Comparison of ENCODE assay signal across 1 cellular context in the genomic region with DNA sequence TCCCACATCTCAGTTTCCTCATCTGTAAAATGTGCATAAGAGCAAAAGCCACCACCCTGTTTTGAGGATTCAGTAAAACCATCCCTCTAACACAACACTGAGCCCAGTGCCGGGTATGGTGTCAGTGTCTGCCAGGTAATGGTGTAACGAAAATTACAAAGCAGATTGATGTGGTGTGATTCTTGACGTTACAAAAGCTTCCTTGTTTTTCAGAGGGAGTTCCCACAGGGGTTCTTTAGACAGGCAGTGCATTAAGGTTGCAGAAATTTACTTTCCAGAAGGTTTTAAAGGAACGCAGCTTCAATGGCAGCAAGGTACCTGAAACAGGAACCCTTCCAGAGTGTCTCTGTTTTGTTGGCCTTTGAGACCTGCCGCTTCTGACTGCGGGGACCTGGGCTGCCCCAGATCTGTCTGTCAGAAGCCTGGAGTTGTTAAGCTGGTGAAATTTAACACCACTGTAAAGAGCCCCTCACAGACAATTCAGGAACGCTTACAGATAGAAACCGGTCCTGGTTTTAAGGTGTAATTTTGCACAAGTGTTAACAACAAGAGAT.
TF ChIP-seq lines count a peak whose summit lies in the region.

No MANE protein-coding gene starts in this region.

TF ChIP-seq in GM12878, 131 proteins besides CTCF, POLR2A, EP300 and RAD21 (continued from another document and continues in another):
- TF ChIP-seq, protein P1, sequence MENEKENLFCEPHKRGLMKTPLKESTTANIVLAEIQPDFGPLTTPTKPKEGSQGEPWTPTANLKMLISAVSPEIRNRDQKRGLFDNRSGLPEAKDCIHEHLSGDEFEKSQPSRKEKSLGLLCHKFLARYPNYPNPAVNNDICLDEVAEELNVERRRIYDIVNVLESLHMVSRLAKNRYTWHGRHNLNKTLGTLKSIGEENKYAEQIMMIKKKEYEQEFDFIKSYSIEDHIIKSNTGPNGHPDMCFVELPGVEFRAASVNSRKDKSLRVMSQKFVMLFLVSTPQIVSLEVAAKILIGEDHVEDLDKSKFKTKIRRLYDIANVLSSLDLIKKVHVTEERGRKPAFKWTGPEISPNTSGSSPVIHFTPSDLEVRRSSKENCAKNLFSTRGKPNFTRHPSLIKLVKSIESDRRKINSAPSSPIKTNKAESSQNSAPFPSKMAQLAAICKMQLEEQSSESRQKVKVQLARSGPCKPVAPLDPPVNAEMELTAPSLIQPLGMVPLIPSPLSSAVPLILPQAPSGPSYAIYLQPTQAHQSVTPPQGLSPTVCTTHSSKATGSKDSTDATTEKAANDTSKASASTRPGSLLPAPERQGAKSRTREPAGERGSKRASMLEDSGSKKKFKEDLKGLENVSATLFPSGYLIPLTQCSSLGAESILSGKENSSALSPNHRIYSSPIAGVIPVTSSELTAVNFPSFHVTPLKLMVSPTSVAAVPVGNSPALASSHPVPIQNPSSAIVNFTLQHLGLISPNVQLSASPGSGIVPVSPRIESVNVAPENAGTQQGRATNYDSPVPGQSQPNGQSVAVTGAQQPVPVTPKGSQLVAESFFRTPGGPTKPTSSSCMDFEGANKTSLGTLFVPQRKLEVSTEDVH (IDR thresholded peaks at IDR 0.05; ENCODE audit: low read depth, partially characterized antibody), result no peak
- TF ChIP-seq EED (IDR thresholded peaks at IDR 0.05; ENCODE audit: low read depth) (peak; percentile 46; the same call in 1 of the 2 replicates), CHD1 (IDR thresholded peaks at IDR 0.05; ENCODE audit: low read depth, low read length) (no peak), ASH2L (IDR thresholded peaks at IDR 0.05; ENCODE audit: borderline replicate concordance, low read depth) (no peak), POLR2AphosphoS2 (IDR thresholded peaks at IDR 0.05; ENCODE audit: low read depth, low read length) (no peak), CBX3 (IDR thresholded peaks at IDR 0.05; ENCODE audit: borderline replicate concordance, low read depth) (no peak), EZH2 (IDR thresholded peaks at IDR 0.05; ENCODE audit: borderline replicate concordance, control insufficient read depth, low read depth, low read length) (no peak), ESRRA (IDR thresholded peaks at IDR 0.05; ENCODE audit: low read length) (no peak), NR2C1 (IDR thresholded peaks at IDR 0.05) (no peak), SIN3A (IDR thresholded peaks at IDR 0.05; ENCODE audit: low read depth, low read length) (no peak), SMAD1 (IDR thresholded peaks at IDR 0.05; ENCODE audit: low read depth, partially characterized antibody) (no peak), PAX8 (IDR thresholded peaks at IDR 0.05) (no peak), ZNF384 (IDR thresholded peaks at IDR 0.05; ENCODE audit: borderline replicate concordance, low read depth, low read length) (no peak), SPI1 (IDR thresholded peaks at IDR 0.05; ENCODE audit: borderline replicate concordance, insufficient read depth, low read depth, low read length) (peak; percentile 23; the same call in 1 of the 2 replicates), TCF7 (IDR thresholded peaks at IDR 0.05; ENCODE audit: borderline replicate concordance) (no peak), BRCA1 (IDR thresholded peaks at IDR 0.05; ENCODE audit: low read depth, low read length) (no peak), STAT3 (IDR thresholded peaks at IDR 0.05; ENCODE audit: low read depth, low read length) (no peak), POU2F2 (IDR thresholded peaks at IDR 0.05; ENCODE audit: borderline replicate concordance, low read depth, low read length) (no peak), ATF7 (IDR thresholded peaks at IDR 0.05; ENCODE audit: low read depth) (no peak), ETV6 (conservative IDR thresholded peaks at IDR 0.05 in 1 of 2, IDR thresholded peaks at IDR 0.05 in 1 of 2; ENCODE audit: borderline replicate concordance in 1 of 2, low read depth in 1 of 2) (no peak), TARDBP (IDR thresholded peaks at IDR 0.05; ENCODE audit: borderline replicate concordance) (no peak), MXI1 (IDR thresholded peaks at IDR 0.05; ENCODE audit: low read depth, low read length) (no peak), CBX5 (IDR thresholded peaks at IDR 0.05; ENCODE audit: low read depth) (no peak), BMI1 (IDR thresholded peaks at IDR 0.05; ENCODE audit: borderline replicate concordance) (no peak)
- TF ChIP-seq, protein P2, sequence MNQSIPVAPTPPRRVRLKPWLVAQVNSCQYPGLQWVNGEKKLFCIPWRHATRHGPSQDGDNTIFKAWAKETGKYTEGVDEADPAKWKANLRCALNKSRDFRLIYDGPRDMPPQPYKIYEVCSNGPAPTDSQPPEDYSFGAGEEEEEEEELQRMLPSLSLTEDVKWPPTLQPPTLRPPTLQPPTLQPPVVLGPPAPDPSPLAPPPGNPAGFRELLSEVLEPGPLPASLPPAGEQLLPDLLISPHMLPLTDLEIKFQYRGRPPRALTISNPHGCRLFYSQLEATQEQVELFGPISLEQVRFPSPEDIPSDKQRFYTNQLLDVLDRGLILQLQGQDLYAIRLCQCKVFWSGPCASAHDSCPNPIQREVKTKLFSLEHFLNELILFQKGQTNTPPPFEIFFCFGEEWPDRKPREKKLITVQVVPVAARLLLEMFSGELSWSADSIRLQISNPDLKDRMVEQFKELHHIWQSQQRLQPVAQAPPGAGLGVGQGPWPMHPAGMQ (IDR thresholded peaks at IDR 0.05; ENCODE audit: borderline replicate concordance), result no peak
- TF ChIP-seq, protein P3, sequence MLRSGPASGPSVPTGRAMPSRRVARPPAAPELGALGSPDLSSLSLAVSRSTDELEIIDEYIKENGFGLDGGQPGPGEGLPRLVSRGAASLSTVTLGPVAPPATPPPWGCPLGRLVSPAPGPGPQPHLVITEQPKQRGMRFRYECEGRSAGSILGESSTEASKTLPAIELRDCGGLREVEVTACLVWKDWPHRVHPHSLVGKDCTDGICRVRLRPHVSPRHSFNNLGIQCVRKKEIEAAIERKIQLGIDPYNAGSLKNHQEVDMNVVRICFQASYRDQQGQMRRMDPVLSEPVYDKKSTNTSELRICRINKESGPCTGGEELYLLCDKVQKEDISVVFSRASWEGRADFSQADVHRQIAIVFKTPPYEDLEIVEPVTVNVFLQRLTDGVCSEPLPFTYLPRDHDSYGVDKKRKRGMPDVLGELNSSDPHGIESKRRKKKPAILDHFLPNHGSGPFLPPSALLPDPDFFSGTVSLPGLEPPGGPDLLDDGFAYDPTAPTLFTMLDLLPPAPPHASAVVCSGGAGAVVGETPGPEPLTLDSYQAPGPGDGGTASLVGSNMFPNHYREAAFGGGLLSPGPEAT (IDR thresholded peaks at IDR 0.05; ENCODE audit: low read depth), result 0 out of 2 replicates have a peak, but pooled peaks have one; percentile 50
- TF ChIP-seq, protein P4, sequence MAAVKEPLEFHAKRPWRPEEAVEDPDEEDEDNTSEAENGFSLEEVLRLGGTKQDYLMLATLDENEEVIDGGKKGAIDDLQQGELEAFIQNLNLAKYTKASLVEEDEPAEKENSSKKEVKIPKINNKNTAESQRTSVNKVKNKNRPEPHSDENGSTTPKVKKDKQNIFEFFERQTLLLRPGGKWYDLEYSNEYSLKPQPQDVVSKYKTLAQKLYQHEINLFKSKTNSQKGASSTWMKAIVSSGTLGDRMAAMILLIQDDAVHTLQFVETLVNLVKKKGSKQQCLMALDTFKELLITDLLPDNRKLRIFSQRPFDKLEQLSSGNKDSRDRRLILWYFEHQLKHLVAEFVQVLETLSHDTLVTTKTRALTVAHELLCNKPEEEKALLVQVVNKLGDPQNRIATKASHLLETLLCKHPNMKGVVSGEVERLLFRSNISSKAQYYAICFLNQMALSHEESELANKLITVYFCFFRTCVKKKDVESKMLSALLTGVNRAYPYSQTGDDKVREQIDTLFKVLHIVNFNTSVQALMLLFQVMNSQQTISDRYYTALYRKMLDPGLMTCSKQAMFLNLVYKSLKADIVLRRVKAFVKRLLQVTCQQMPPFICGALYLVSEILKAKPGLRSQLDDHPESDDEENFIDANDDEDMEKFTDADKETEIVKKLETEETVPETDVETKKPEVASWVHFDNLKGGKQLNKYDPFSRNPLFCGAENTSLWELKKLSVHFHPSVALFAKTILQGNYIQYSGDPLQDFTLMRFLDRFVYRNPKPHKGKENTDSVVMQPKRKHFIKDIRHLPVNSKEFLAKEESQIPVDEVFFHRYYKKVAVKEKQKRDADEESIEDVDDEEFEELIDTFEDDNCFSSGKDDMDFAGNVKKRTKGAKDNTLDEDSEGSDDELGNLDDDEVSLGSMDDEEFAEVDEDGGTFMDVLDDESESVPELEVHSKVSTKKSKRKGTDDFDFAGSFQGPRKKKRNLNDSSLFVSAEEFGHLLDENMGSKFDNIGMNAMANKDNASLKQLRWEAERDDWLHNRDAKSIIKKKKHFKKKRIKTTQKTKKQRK (IDR thresholded peaks at IDR 0.05; ENCODE audit: low read depth, low read length), result no peak
- TF ChIP-seq, protein P5, sequence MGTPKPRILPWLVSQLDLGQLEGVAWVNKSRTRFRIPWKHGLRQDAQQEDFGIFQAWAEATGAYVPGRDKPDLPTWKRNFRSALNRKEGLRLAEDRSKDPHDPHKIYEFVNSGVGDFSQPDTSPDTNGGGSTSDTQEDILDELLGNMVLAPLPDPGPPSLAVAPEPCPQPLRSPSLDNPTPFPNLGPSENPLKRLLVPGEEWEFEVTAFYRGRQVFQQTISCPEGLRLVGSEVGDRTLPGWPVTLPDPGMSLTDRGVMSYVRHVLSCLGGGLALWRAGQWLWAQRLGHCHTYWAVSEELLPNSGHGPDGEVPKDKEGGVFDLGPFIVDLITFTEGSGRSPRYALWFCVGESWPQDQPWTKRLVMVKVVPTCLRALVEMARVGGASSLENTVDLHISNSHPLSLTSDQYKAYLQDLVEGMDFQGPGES (IDR thresholded peaks at IDR 0.05), result no peak
- TF ChIP-seq, protein P6, sequence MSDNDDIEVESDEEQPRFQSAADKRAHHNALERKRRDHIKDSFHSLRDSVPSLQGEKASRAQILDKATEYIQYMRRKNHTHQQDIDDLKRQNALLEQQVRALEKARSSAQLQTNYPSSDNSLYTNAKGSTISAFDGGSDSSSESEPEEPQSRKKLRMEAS (IDR thresholded peaks at IDR 0.05; ENCODE audit: low read depth, low read length), result no peak
- TF ChIP-seq, protein P7, sequence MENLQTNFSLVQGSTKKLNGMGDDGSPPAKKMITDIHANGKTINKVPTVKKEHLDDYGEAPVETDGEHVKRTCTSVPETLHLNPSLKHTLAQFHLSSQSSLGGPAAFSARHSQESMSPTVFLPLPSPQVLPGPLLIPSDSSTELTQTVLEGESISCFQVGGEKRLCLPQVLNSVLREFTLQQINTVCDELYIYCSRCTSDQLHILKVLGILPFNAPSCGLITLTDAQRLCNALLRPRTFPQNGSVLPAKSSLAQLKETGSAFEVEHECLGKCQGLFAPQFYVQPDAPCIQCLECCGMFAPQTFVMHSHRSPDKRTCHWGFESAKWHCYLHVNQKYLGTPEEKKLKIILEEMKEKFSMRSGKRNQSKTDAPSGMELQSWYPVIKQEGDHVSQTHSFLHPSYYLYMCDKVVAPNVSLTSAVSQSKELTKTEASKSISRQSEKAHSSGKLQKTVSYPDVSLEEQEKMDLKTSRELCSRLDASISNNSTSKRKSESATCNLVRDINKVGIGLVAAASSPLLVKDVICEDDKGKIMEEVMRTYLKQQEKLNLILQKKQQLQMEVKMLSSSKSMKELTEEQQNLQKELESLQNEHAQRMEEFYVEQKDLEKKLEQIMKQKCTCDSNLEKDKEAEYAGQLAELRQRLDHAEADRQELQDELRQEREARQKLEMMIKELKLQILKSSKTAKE (IDR thresholded peaks at IDR 0.05; ENCODE audit: low read depth, poor library complexity, severe bottlenecking), result no peak
- TF ChIP-seq, protein P8, sequence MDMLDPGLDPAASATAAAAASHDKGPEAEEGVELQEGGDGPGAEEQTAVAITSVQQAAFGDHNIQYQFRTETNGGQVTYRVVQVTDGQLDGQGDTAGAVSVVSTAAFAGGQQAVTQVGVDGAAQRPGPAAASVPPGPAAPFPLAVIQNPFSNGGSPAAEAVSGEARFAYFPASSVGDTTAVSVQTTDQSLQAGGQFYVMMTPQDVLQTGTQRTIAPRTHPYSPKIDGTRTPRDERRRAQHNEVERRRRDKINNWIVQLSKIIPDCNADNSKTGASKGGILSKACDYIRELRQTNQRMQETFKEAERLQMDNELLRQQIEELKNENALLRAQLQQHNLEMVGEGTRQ (IDR thresholded peaks at IDR 0.05; ENCODE audit: borderline replicate concordance, low read depth, low read length), result no peak
- TF ChIP-seq, protein P9, sequence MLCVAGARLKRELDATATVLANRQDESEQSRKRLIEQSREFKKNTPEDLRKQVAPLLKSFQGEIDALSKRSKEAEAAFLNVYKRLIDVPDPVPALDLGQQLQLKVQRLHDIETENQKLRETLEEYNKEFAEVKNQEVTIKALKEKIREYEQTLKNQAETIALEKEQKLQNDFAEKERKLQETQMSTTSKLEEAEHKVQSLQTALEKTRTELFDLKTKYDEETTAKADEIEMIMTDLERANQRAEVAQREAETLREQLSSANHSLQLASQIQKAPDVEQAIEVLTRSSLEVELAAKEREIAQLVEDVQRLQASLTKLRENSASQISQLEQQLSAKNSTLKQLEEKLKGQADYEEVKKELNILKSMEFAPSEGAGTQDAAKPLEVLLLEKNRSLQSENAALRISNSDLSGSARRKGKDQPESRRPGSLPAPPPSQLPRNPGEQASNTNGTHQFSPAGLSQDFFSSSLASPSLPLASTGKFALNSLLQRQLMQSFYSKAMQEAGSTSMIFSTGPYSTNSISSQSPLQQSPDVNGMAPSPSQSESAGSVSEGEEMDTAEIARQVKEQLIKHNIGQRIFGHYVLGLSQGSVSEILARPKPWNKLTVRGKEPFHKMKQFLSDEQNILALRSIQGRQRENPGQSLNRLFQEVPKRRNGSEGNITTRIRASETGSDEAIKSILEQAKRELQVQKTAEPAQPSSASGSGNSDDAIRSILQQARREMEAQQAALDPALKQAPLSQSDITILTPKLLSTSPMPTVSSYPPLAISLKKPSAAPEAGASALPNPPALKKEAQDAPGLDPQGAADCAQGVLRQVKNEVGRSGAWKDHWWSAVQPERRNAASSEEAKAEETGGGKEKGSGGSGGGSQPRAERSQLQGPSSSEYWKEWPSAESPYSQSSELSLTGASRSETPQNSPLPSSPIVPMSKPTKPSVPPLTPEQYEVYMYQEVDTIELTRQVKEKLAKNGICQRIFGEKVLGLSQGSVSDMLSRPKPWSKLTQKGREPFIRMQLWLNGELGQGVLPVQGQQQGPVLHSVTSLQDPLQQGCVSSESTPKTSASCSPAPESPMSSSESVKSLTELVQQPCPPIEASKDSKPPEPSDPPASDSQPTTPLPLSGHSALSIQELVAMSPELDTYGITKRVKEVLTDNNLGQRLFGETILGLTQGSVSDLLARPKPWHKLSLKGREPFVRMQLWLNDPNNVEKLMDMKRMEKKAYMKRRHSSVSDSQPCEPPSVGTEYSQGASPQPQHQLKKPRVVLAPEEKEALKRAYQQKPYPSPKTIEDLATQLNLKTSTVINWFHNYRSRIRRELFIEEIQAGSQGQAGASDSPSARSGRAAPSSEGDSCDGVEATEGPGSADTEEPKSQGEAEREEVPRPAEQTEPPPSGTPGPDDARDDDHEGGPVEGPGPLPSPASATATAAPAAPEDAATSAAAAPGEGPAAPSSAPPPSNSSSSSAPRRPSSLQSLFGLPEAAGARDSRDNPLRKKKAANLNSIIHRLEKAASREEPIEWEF (IDR thresholded peaks at IDR 0.05; ENCODE audit: insufficient replicate concordance, low read depth, low read length), result no peak
